In genomic region chr9:93452710-93453046, GRCh38 we compare ENCODE assay signal across 8 cellular contexts. TPM values are rescaled to one million over a fixed set of nuclear protein-coding genes. Genes with fewer than 3 reads are reported as not detected.
DNase-seq lines count a peak whose midpoint lies in the region; ATAC-seq lines count a peak whose summit lies in the region.

No MANE protein-coding gene starts in this region.

- no peak for ATAC-seq in CD4-positive, CD25-positive, alpha-beta regulatory T cell (ENCODE audit: low read depth in 2 of 2)
- ATAC-seq in stimulated activated effector memory CD8-positive, alpha-beta T cell treated with anti-CD3 and anti-CD28 coated beads, Interleukin-12 subunit alpha, Interleukin-12 subunit beta, amount 100 ng/mL, for 72 hours: peak; percentile 1

- peaks cover 10% of the 10 kb centered on the region for H3K36me3 Mint-ChIP-seq in CD4-positive, CD25-positive, alpha-beta regulatory T cell
- peaks cover 67% of the 10 kb centered on the region for H3K36me3 Mint-ChIP-seq in stimulated activated effector memory CD8-positive, alpha-beta T cell treated with anti-CD3 and anti-CD28 coated beads, Interleukin-12 subunit alpha, Interleukin-12 subunit beta, amount 100 ng/mL, for 72 hours

- no peaks in the 10 kb centered on the region for H3K27me3 Mint-ChIP-seq in CD4-positive, CD25-positive, alpha-beta regulatory T cell

- peaks cover 71% of the 10 kb centered on the region for H3K79me2 ChIP-seq in Karpas-422 (ENCODE audit: low read length)

- H2AFZ ChIP-seq in Karpas-422 (ENCODE audit: low read length): no peak overlapping the region

- H3K4me2 ChIP-seq in Karpas-422 (ENCODE audit: low read depth, low read length, poor library complexity, severe bottlenecking): peak overlapping the region; percentile 83

- no peaks in the 10 kb centered on the region for H3K27me3 ChIP-seq in CD4-positive, CD25-positive, alpha-beta regulatory T cell (ENCODE audit: control insufficient read depth, insufficient read depth, low read length)
- no peaks in the 10 kb centered on the region for H3K27me3 ChIP-seq in Karpas-422 (ENCODE audit: low read length)
- no peaks in the 10 kb centered on the region for H3K27me3 ChIP-seq in iPS-20b (ENCODE audit: insufficient read depth, low read length)

- H3K9me2 ChIP-seq in Karpas-422 (replicated peaks; ENCODE audit: insufficient read depth, low read length): no peaks in the 10 kb centered on the region

- H3K4me3 ChIP-seq in CD4-positive, CD25-positive, alpha-beta regulatory T cell (ENCODE audit: low read depth, low read length): peak overlapping the region; percentile 94
- H3K4me3 ChIP-seq in Karpas-422 (ENCODE audit: low read length): peak overlapping the region; percentile 82
- peak overlapping the region; percentile 90 for H3K4me3 ChIP-seq in iPS-20b (ENCODE audit: low read length)

- H3K4me3 Mint-ChIP-seq in CD4-positive, CD25-positive, alpha-beta regulatory T cell: peak overlapping the region; percentile 94 to 98 (median 98)
- H3K4me3 Mint-ChIP-seq in stimulated activated effector memory CD8-positive, alpha-beta T cell treated with anti-CD3 and anti-CD28 coated beads, Interleukin-12 subunit alpha, Interleukin-12 subunit beta, amount 100 ng/mL, for 72 hours: peak overlapping the region; percentile 86

- DNase-seq in CD4-positive, CD25-positive, alpha-beta regulatory T cell: no peak
- DNase-seq in Karpas-422: no peak
- DNase-seq in stimulated activated effector memory CD8-positive, alpha-beta T cell treated with anti-CD3 and anti-CD28 coated beads, Interleukin-12 subunit alpha, Interleukin-12 subunit beta, amount 100 ng/mL, for 72 hours (ENCODE audit: low spot score in 2 of 2): no peak
- no peak for DNase-seq in NCI-H2227 (lab: John Stamatoyannopoulos, UW; ENCODE audit: unreplicated experiment)
- no peak for DNase-seq in effector CD8-positive, alpha-beta T cell (lab: John Stamatoyannopoulos, UW)
- DNase-seq in COLO829 (ENCODE audit: low spot score): no peak

- H3K9me3 ChIP-seq in CD4-positive, CD25-positive, alpha-beta regulatory T cell (ENCODE audit: control insufficient read depth in 2 of 2, low read length in 2 of 2): no peaks in the 10 kb centered on the region
- H3K9me3 ChIP-seq in Karpas-422 (ENCODE audit: low read length) (no peaks in the 10 kb centered on the region), iPS-20b (ENCODE audit: insufficient read depth, low read depth, low read length) (no peaks in the 10 kb centered on the region)

- peak overlapping the region; percentile 88 for H3K27ac ChIP-seq in CD4-positive, CD25-positive, alpha-beta regulatory T cell (ENCODE audit: insufficient read depth, low read length, poor library complexity, severe bottlenecking)
- H3K27ac ChIP-seq in Karpas-422 (ENCODE audit: low read length) (peak overlapping the region; percentile 74), angular gyrus (ENCODE audit: low read depth, low read length) (peak overlapping the region; percentile 82), iPS-20b (ENCODE audit: low read length) (no peak overlapping the region)

- H3K27ac Mint-ChIP-seq in CD4-positive, CD25-positive, alpha-beta regulatory T cell: peak overlapping the region; percentile 92 to 95 (median 95)
- H3K27ac Mint-ChIP-seq in stimulated activated effector memory CD8-positive, alpha-beta T cell treated with anti-CD3 and anti-CD28 coated beads, Interleukin-12 subunit alpha, Interleukin-12 subunit beta, amount 100 ng/mL, for 72 hours: peak overlapping the region; percentile 90

- H3K36me3 ChIP-seq in CD4-positive, CD25-positive, alpha-beta regulatory T cell (ENCODE audit: control insufficient read depth, insufficient read depth, low read length): peaks cover 12% of the 10 kb centered on the region
- peaks cover 25% of the 10 kb centered on the region; the same call in 1 of the 2 replicates for H3K36me3 ChIP-seq in Karpas-422 (ENCODE audit: insufficient read depth, low read length)
- H3K36me3 ChIP-seq in iPS-20b (ENCODE audit: insufficient read depth, low read depth, low read length): peaks cover 17% of the 10 kb centered on the region

- no peaks in the 10 kb centered on the region for H3K9me3 Mint-ChIP-seq in CD4-positive, CD25-positive, alpha-beta regulatory T cell
- no peaks in the 10 kb centered on the region for H3K9me3 Mint-ChIP-seq in stimulated activated effector memory CD8-positive, alpha-beta T cell treated with anti-CD3 and anti-CD28 coated beads, Interleukin-12 subunit alpha, Interleukin-12 subunit beta, amount 100 ng/mL, for 72 hours

- peaks cover 19 to 67% (median 46%) of the 10 kb centered on the region in 4 donors for H3K4me1 Mint-ChIP-seq in CD4-positive, CD25-positive, alpha-beta regulatory T cell
- peaks cover 43% of the 10 kb centered on the region for H3K4me1 Mint-ChIP-seq in stimulated activated effector memory CD8-positive, alpha-beta T cell treated with anti-CD3 and anti-CD28 coated beads, Interleukin-12 subunit alpha, Interleukin-12 subunit beta, amount 100 ng/mL, for 72 hours

- H3K4me1 ChIP-seq in CD4-positive, CD25-positive, alpha-beta regulatory T cell (ENCODE audit: control insufficient read depth, insufficient read depth, low read length, poor library complexity, severe bottlenecking): peaks cover 55% of the 10 kb centered on the region
- H3K4me1 ChIP-seq in Karpas-422 (ENCODE audit: low read length) (peaks cover 38% of the 10 kb centered on the region), iPS-20b (ENCODE audit: insufficient read depth, low read length) (peaks cover 13% of the 10 kb centered on the region; the same call in 1 of the 2 replicates)

- peaks cover 12% of the 10 kb centered on the region for H4K20me1 ChIP-seq in Karpas-422 (ENCODE audit: insufficient read depth, low read depth, low read length)

- H3K9ac ChIP-seq in Karpas-422 (ENCODE audit: low read length) (peak overlapping the region; percentile 84), iPS-20b (ENCODE audit: low read depth, low read length) (peak overlapping the region; percentile 77; the same call in 1 of the 2 replicates)

RNA-seq across cellular contexts. Expression of gene FAM120AOS, which starts 0.7 kb away (rescaled TPM):
- 45.7 TPM for total RNA-seq in CD4-positive, CD25-positive, alpha-beta regulatory T cell
- 10 to 100 TPM; 50.2 to 64.3 (median 56.5) TPM for polyA plus RNA-seq in CD4-positive, CD25-positive, alpha-beta regulatory T cell
- total RNA-seq in Karpas-422 (2014; rRNA removed; shearing (Covaris generic); ENCODE audit: low replicate concordance): 47.1 and 48.1 TPM in 2 replicates

RNA-seq across cellular contexts. Expression of gene FAM120A, which starts 1.2 kb away (rescaled TPM):
- 95.7 TPM for total RNA-seq in CD4-positive, CD25-positive, alpha-beta regulatory T cell
- polyA plus RNA-seq in CD4-positive, CD25-positive, alpha-beta regulatory T cell: 10 to 100 TPM; 11.3 to 14.3 (median 12.1) TPM
- total RNA-seq in Karpas-422 (2014; rRNA removed; shearing (Covaris generic); ENCODE audit: low replicate concordance): 79.3 and 83.1 TPM in 2 replicates
